Comparison of ENCODE assay signal across 2 cellular contexts in genomic region chr1:54640863-54641836, GRCh38.
TF ChIP-seq lines count a peak whose summit lies in the region.

MROH7 (plus strand) TSS chr1:54641786; CDS start chr1:54652927, 11,141 bp downstream.

TF ChIP-seq in HEK293T, 16 proteins besides CTCF, POLR2A, EP300 and RAD21 (continued from another document):
- TF ChIP-seq CTBP1 (IDR thresholded peaks at IDR 0.05; ENCODE audit: borderline replicate concordance) (no peak), LEF1 (IDR thresholded peaks at IDR 0.05; ENCODE audit: borderline replicate concordance) (no peak), FOXA1 (IDR thresholded peaks at IDR 0.05) (no peak)
- TF ChIP-seq, protein P1, sequence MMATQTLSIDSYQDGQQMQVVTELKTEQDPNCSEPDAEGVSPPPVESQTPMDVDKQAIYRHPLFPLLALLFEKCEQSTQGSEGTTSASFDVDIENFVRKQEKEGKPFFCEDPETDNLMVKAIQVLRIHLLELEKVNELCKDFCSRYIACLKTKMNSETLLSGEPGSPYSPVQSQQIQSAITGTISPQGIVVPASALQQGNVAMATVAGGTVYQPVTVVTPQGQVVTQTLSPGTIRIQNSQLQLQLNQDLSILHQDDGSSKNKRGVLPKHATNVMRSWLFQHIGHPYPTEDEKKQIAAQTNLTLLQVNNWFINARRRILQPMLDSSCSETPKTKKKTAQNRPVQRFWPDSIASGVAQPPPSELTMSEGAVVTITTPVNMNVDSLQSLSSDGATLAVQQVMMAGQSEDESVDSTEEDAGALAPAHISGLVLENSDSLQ (IDR thresholded peaks at IDR 0.05), result no peak

TF ChIP-seq in K562, 482 proteins besides CTCF, POLR2A, EP300 and RAD21 (continued from another document):
- TF ChIP-seq, protein P2, sequence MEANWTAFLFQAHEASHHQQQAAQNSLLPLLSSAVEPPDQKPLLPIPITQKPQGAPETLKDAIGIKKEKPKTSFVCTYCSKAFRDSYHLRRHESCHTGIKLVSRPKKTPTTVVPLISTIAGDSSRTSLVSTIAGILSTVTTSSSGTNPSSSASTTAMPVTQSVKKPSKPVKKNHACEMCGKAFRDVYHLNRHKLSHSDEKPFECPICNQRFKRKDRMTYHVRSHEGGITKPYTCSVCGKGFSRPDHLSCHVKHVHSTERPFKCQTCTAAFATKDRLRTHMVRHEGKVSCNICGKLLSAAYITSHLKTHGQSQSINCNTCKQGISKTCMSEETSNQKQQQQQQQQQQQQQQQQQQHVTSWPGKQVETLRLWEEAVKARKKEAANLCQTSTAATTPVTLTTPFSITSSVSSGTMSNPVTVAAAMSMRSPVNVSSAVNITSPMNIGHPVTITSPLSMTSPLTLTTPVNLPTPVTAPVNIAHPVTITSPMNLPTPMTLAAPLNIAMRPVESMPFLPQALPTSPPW (CRISPR knock-in tag; IDR thresholded peaks at IDR 0.05), result peak; percentile 58; the same call in 1 of the 2 replicates
- no peak for TF ChIP-seq NRF1 (conservative IDR thresholded peaks at IDR 0.05 in 1 of 2, IDR thresholded peaks at IDR 0.05 in 1 of 2)
- peak; percentile 50; the same call in 1 of the 2 replicates for TF ChIP-seq CTBP1 (IDR thresholded peaks at IDR 0.05; ENCODE audit: borderline replicate concordance)
- no peak for TF ChIP-seq SAFB (IDR thresholded peaks at IDR 0.05; ENCODE audit: borderline replicate concordance, low read depth, low read length)
